In the genomic region with DNA sequence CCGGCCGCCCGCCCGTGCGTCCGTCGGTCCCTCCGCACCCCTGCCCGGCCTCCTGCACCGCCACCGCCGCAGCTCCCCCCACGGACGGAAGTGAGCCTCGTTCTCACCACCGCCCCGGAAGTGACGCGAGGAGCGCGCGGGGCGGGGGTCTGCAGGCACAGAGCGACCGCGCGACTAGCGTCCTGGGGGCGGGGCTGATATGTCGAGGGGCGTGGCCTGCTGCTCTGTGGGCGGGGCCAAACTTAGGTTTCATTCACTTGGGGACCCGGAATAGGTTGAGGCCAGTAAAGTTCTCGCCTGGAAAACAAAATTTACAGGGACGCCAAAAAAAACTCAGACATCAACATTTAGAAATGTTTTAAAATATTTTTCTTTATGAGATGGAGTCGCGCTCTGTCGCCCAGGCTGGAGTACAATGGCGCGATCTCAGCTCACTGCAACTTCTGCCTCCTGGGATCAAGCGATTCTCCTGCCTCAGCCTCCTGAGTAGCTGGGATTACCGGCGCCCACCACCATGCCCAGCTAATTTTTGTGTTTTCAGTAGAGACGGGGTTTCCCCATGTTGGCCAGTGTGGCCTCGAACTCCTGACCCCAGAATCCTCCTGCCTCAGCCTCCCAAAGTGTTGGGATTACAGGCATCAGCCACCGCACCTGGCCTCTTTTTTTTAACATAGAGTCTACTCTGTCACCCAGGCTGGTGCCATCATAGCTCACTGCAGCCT, we compare ENCODE assay signal across 8 cellular contexts. TPM values are rescaled to one million over a fixed set of nuclear protein-coding genes. Genes with fewer than 3 reads are reported as not detected.
A peak's percentile ranks its signal among the peaks of the same experiment; 100 is the strongest.
DNase-seq lines count a peak whose midpoint lies in the region; ATAC-seq, FAIRE-seq and TF ChIP-seq lines count a peak whose summit lies in the region.
"Not testable (repeated sequence)": the region's sequence is repeated elsewhere in the genome, so short reads cannot be mapped to it uniquely, and the experiment has no call there.

Gene ABHD17A (minus strand): TSS at position 99 of the 722 bp plus-strand sequence. CDS start 3,930 bp downstream, outside the sequence.

- peak within 1 kb of the TSS; percentile 95 for H3K27ac Mint-ChIP-seq in activated CD8-positive, alpha-beta T cell treated with anti-CD3 and anti-CD28 coated beads, Interleukin-2, amount 10 ng/mL, durations not matched to agents 7 days and 5 days

- H4K20me1 ChIP-seq in HepG2 (ENCODE audit: insufficient read depth, low read length) = peaks cover 16% of the 10 kb centered on the region

- not testable (repeated sequence) for TF ChIP-seq RAD21 in HepG2 (CRISPR knock-in tag; IDR thresholded peaks at IDR 0.05)

- POLR2A ChIA-PET in activated CD8-positive, alpha-beta T cell treated with anti-CD3 and anti-CD28 coated beads, Interleukin-2, amount 10 ng/mL, durations not matched to agents 7 days and 5 days (lab: Charles Lee) = interaction anchor here (0.8 to 3.0 kb wide), 7 partner anchors 9 to 166 kb away, joined by 3 to 26 read pairs (median 7); partner anchors contain the start of gene MKNK2
- POLR2A ChIA-PET in HepG2 (lab: Yijun Ruan, JAX) = interaction anchor here (0.6 to 1.1 kb wide), 6 partner anchors 9 to 814 kb away, joined by 3 to 9 read pairs (median 5); no protein-coding TSS in a partner anchor

- H3K4me3 ChIP-seq in BE2C (ENCODE audit: low read depth, low read length) (peak within 1 kb of the TSS; percentile 89), dorsolateral prefrontal cortex (peak within 1 kb of the TSS; percentile 66 to 98 (median 89)), HepG2 (replicated peaks in 1 of 3; ENCODE audit: insufficient read depth in 1 of 3, low read depth in 2 of 3, low read length in 3 of 3) (peak within 1 kb of the TSS; percentile 77 to 99 (median 89))

- H3K36me3 Mint-ChIP-seq in activated CD8-positive, alpha-beta T cell treated with anti-CD3 and anti-CD28 coated beads, Interleukin-2, amount 10 ng/mL, durations not matched to agents 7 days and 5 days (ENCODE audit: low read depth) = peaks cover 28% of the 10 kb centered on the region

- H3K9me3 Mint-ChIP-seq in activated CD8-positive, alpha-beta T cell treated with anti-CD3 and anti-CD28 coated beads, Interleukin-2, amount 10 ng/mL, durations not matched to agents 7 days and 5 days (ENCODE audit: insufficient read depth) = not testable (repeated sequence)

- H3K4me1 Mint-ChIP-seq in activated CD8-positive, alpha-beta T cell treated with anti-CD3 and anti-CD28 coated beads, Interleukin-2, amount 10 ng/mL, durations not matched to agents 7 days and 5 days (ENCODE audit: low read depth) = peaks cover 47% of the 10 kb centered on the region

- H3K4me3 Mint-ChIP-seq in activated CD8-positive, alpha-beta T cell treated with anti-CD3 and anti-CD28 coated beads, Interleukin-2, amount 10 ng/mL, durations not matched to agents 7 days and 5 days = peak within 1 kb of the TSS; percentile 93

- DNase-seq in BE2C (peak; percentile 96), HT-29 (ENCODE audit: low spot score) (peak; percentile 89), dorsolateral prefrontal cortex (peak; percentile 88 to 96 (median 93)), HepG2 (ENCODE audit: low spot score) (peak; percentile 76)
- peak; percentile 90 for DNase-seq in NK-92 treated with Interleukin-12 subunit alpha and Interleukin-12 subunit beta, amount 100 ng/mL, for 24 hours (lab: John Stamatoyannopoulos, UW)
- peak; percentile 96 for DNase-seq in activated CD8-positive, alpha-beta T cell treated with anti-CD3 and anti-CD28 coated beads, Interleukin-2, amount 10 ng/mL, durations not matched to agents 7 days and 5 days
- peak; percentile 96 to 97 for DNase-seq in stimulated activated CD4-positive, alpha-beta T cell treated with anti-CD3 and anti-CD28 coated beads, Interleukin-2, amount 100 ng/mL, for 24 hours

- FAIRE-seq in HepG2 (lab: Jason Lieb, UNC) = peak; percentile 57

- 57% methylated on average over 15 of the region's 46 CpGs for WGBS in HepG2 (ENCODE audit: low lambda C conversion rate)

- in situ Hi-C loops in HepG2 (cut with HindIII; ENCODE audit: extremely low pct_ligation_motif_present, low pct_unique_long_range_greater_than_20kb) = not testable (repeated sequence)

- H3K4me2 ChIP-seq in HepG2 (ENCODE audit: low read depth, low read length) = peak within 1 kb of the TSS; percentile 91

- not testable (repeated sequence) for H3K4me1 ChIP-seq in BE2C
- H3K4me1 ChIP-seq in HepG2 (ENCODE audit: insufficient read depth, low read length) = peaks cover 57% of the 10 kb centered on the region

- H3K9me3 ChIP-seq in BE2C; HepG2 (ENCODE audit: low read length): not testable (repeated sequence)

- not testable (repeated sequence) for H3K27me3 Mint-ChIP-seq in activated CD8-positive, alpha-beta T cell treated with anti-CD3 and anti-CD28 coated beads, Interleukin-2, amount 10 ng/mL, durations not matched to agents 7 days and 5 days (ENCODE audit: low read depth)

- H3K27me3 ChIP-seq in BE2C; dorsolateral prefrontal cortex; HepG2 (ENCODE audit: control insufficient read depth in 1 of 2, insufficient read depth in 2 of 2, low read length in 2 of 2): not testable (repeated sequence)

- not testable (repeated sequence) for TF ChIP-seq CTCF in BE2C (IDR thresholded peaks at IDR 0.05; ENCODE audit: low read depth, low read length); HepG2 (CRISPR knock-in tag; IDR thresholded peaks at IDR 0.05)
- TF ChIP-seq CTCF in dorsolateral prefrontal cortex (IDR thresholded peaks at IDR 0.05 in 54 of 56, conservative IDR thresholded peaks at IDR 0.05 in 2 of 56; ENCODE audit: low read depth in 1 of 56, partially characterized antibody in 56 of 56) = peak in 3 of 56 donors; percentile 6 to 8 (median 6)

- 0 out of 4 replicates have a peak, but pooled peaks of 1 of the 2 experiments have one; percentile 51 for TF ChIP-seq POLR2A in HepG2 (IDR thresholded peaks at IDR 0.05; ENCODE audit: insufficient read depth in 1 of 2, low read depth in 2 of 2, low read length in 2 of 2)

- peaks cover 32% of the 10 kb centered on the region for H3K79me2 ChIP-seq in HepG2 (ENCODE audit: insufficient read depth, low read length)

- peak within 1 kb of the TSS; percentile 90 for H3K9ac ChIP-seq in HepG2 (ENCODE audit: insufficient read depth, low read depth, low read length)

- not testable (repeated sequence) for H3K36me3 ChIP-seq in BE2C; HepG2 (replicated peaks in 1 of 2; ENCODE audit: control insufficient read depth in 1 of 2, insufficient read depth in 2 of 2, low read length in 2 of 2)

- BruUV-seq in HepG2 (replicated peaks; lab: Mats Ljungman, UMichigan) = not testable (repeated sequence)

- CTCF ChIA-PET in activated CD8-positive, alpha-beta T cell treated with anti-CD3 and anti-CD28 coated beads, Interleukin-2, amount 10 ng/mL, durations not matched to agents 7 days and 5 days (lab: Charles Lee) = interaction anchor here (0.7 to 1.5 kb wide), 3 partner anchors 10 to 21 kb away, joined by 3 to 9 read pairs (median 4); no protein-coding TSS in a partner anchor
- CTCF ChIA-PET in HepG2 (lab: Yijun Ruan, JAX; ENCODE audit: low intra/inter-chr PET ratio, low total read pairs) = not testable (repeated sequence)

- H3K27ac ChIP-seq in dorsolateral prefrontal cortex (peak within 1 kb of the TSS in 58 of 59 donors; percentile 18 to 97 (median 93)), HepG2 (ENCODE audit: extremely low read length, insufficient read depth, low read length) (peak within 1 kb of the TSS; percentile 63)

- not testable (repeated sequence) for H2AFZ ChIP-seq in HepG2 (ENCODE audit: low read length)

- ATAC-seq in GM19395 (IDR thresholded peaks at IDR 0.05; ENCODE audit: unreplicated experiment) (peak; percentile 70), HepG2 (peak; percentile 71)
- ATAC-seq in activated CD8-positive, alpha-beta T cell treated with anti-CD3 and anti-CD28 coated beads, Interleukin-2, amount 10 ng/mL, durations not matched to agents 7 days and 5 days = peak; percentile 62

- TF ChIP-seq EP300 in HepG2 (IDR thresholded peaks at IDR 0.05; ENCODE audit: low read depth in 2 of 2, low read length in 2 of 2); HepG2 (CRISPR knock-in tag; IDR thresholded peaks at IDR 0.05; ENCODE audit: borderline replicate concordance): not testable (repeated sequence)

- intact Hi-C loops in dorsolateral prefrontal cortex (cut with DNase I) = loop anchor here in 1 of 2 donors (1.0 kb wide), 1 partner anchor 20 kb away; the partner anchor contains the start of genes ADAT3 and SCAMP4
- intact Hi-C loops in HepG2 (cut with micrococcal nuclease; ENCODE audit: unreplicated experiment) = not testable (repeated sequence)

RNA-seq across cellular contexts. Expression of gene ABHD17A, which starts in this region (rescaled TPM):
- 324 TPM for polyA plus RNA-seq in BE2C (2012; ENCODE audit: insufficient read depth, insufficient read length, low read depth)
- total RNA-seq in HT-29 (2014; rRNA removed; shearing (Covaris generic)) = 136 and 141 TPM in 2 replicates
- total RNA-seq in activated CD8-positive, alpha-beta T cell treated with anti-CD3 and anti-CD28 coated beads, Interleukin-2, amount 10 ng/mL, durations not matched to agents 7 days and 5 days = 100 to 1,000 TPM; 181 to 196 TPM
- total RNA-seq in dorsolateral prefrontal cortex (100 to 1,000 TPM in 118 of 120 experiments, 10 to 100 TPM in 2; 93.9 to 197 (median 126) TPM), HepG2 (2016; rRNA removed; fragmentation: Illumina TruSeq; extraction: Trizol) (27.9 and 40.8 TPM in 2 replicates)
- 52.2 and 64.4 TPM in 2 replicates for total RNA-seq in HepG2 (2016; cell fraction: cytosol; rRNA removed; fragmentation: Illumina TruSeq; extraction: Trizol; ENCODE audit: low read depth)
- 24.0 and 37.3 TPM in 2 replicates for total RNA-seq in HepG2 (2016; cell fraction: insoluble cytoplasmic fraction; rRNA removed; fragmentation: Illumina TruSeq; extraction: Trizol)
- total RNA-seq in HepG2 (2016; cell fraction: membrane; rRNA removed; fragmentation: Illumina TruSeq; extraction: Trizol) = 65.2 and 82.2 TPM in 2 replicates
- 17.1 and 19.3 TPM in 2 replicates for total RNA-seq in HepG2 (2016; cell fraction: nucleus; rRNA removed; fragmentation: Illumina TruSeq; extraction: Trizol)
- 27.7 and 44.6 TPM in 2 replicates for polyA plus RNA-seq in HepG2 (2011; rRNA removed)
- 25.9 and 53.1 TPM in 2 replicates for polyA plus RNA-seq in HepG2 (2011; cell fraction: cytosol; rRNA removed)
- polyA plus RNA-seq in HepG2 (2011; cell fraction: nucleus; rRNA removed) = 72.5 and 83.8 TPM in 2 replicates
- polyA plus RNA-seq in HepG2 (2012) = 11.9 and 16.2 TPM in 2 replicates
- polyA plus RNA-seq in HepG2 (2016; cell fraction: cytosol; fragmentation: Illumina TruSeq; extraction: Trizol; ENCODE audit: low read depth) = 51.0 and 62.5 TPM in 2 replicates
- polyA plus RNA-seq in HepG2 (2016; cell fraction: insoluble cytoplasmic fraction; fragmentation: Illumina TruSeq; extraction: Trizol; ENCODE audit: low read depth) = 25.3 and 27.0 TPM in 2 replicates
- 54.6 and 60.4 TPM in 2 replicates for polyA plus RNA-seq in HepG2 (2016; cell fraction: membrane; fragmentation: Illumina TruSeq; extraction: Trizol; ENCODE audit: low read depth)
- 38.7 and 42.0 TPM in 2 replicates for polyA plus RNA-seq in HepG2 (2016; cell fraction: nucleus; fragmentation: Illumina TruSeq; extraction: Trizol; ENCODE audit: insufficient read depth, low read depth)
- polyA minus RNA-seq in HepG2 (2011; rRNA and poly(A)+ RNA removed; ENCODE audit: low replicate concordance) = 15.0 and 50.9 TPM in 2 replicates
- 17.2 and 18.0 TPM in 2 replicates for polyA minus RNA-seq in HepG2 (2011; cell fraction: cytosol; rRNA and poly(A)+ RNA removed)
- 5.7 and 5.8 TPM in 2 replicates for polyA minus RNA-seq in HepG2 (2011; cell fraction: nucleus; rRNA and poly(A)+ RNA removed)

Comparison
In these comparisons a context has a peak if more than half of its experiments do, and no peak if none do; other contexts are left out.
1. Peak in every context shown above with its lines: DNase-seq, ATAC-seq, H3K4me3 ChIP-seq and H3K27ac ChIP-seq.